Comparison of ENCODE assay signal across 8 cellular contexts in the genomic region with DNA sequence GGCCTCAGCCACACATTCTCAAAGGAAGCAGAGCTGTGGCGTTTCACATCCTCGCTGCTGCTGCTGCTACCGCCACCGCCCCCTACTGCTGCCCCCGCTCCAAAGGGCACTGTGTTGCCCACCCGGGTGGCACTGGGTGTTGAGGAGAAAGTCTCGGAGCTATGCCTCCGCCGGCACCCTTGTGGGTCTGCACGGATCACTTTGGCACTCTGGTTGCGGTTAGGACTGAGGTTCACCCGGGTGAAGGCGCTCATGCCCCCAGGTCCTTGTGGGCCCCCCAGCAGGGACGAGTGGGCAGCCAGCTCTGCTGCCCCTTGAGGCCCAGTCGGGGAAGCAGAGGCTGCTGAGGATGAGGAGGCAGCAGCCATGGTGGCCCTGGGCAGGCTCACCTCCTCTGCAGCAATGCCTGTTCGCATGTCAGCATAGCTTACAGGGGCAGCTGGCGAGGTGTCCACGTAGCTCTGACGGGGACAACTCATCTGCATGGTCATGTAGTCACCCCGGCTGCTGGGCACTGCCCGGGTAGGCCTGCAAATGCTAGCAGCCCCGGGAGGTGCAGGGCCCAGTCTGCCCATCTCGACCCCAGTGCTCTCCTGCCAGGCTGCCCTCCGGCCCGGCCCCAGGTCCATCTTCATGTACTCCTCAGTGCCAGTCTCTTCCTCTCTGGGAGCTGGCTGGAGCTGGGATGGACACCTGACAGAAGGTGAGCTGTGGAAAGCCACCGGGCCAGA. TPM values are rescaled to one million over a fixed set of nuclear protein-coding genes. Genes with fewer than 3 reads are reported as not detected.
DNase-seq lines count a peak whose midpoint lies in the region; ATAC-seq, FAIRE-seq and TF ChIP-seq lines count a peak whose summit lies in the region.

No MANE protein-coding gene starts in this region.

- no peaks in the 10 kb centered on the region for H3K27me3 ChIP-seq in liver (ENCODE audit: control insufficient read depth in 4 of 4, insufficient read depth in 4 of 4, low read length in 3 of 4)
- H3K27me3 ChIP-seq in tibial artery: no peaks in the 10 kb centered on the region

- DNase-seq in HTR-8/SVneo (ENCODE audit: insufficient read length, low spot score) (no peak), cardiac fibroblast (ENCODE audit: low read depth in 2 of 2) (peak in 1 of 2 donors; percentile 47), tibial artery (peak; percentile 23 to 68), GF-D8 (lab: John Stamatoyannopoulos, UW) (no peak)

- H3K27ac ChIP-seq in liver (ENCODE audit: low read depth in 1 of 2, low read length in 2 of 2) (peak overlapping the region; percentile 95 to 99), tibial artery (peak overlapping the region; percentile 88 to 96)

- peak; percentile 30 for TF ChIP-seq CTCF in cardiac fibroblast (IDR thresholded peaks at IDR 0.05; ENCODE audit: low read depth, low read length)
- no peak for TF ChIP-seq CTCF in liver (IDR thresholded peaks at IDR 0.05; ENCODE audit: low read depth, low read length, missing input control)
- peak in 1 of 2 experiments; percentile 4 for TF ChIP-seq CTCF in tibial artery (IDR thresholded peaks at IDR 0.05)

- peak; percentile 77 for FAIRE-seq in HTR-8/SVneo (lab: Jason Lieb, UNC)

- peak overlapping the region; percentile 78 to 80 for H3K4me3 ChIP-seq in cardiac fibroblast (replicated peaks in 1 of 2; ENCODE audit: low read depth in 2 of 2, low read length in 2 of 2)
- peak overlapping the region; percentile 44 to 91 (median 79) for H3K4me3 ChIP-seq in liver (ENCODE audit: low read depth in 1 of 3, low read length in 3 of 3)
- H3K4me3 ChIP-seq in tibial artery: peak overlapping the region; percentile 44 to 45

- H3K36me3 ChIP-seq in liver (ENCODE audit: control insufficient read depth in 4 of 4, insufficient read depth in 3 of 4, low read depth in 1 of 4, low read length in 3 of 4): no peaks in the 10 kb centered on the region
- H3K36me3 ChIP-seq in tibial artery: peaks cover 0 to 28% (median 19%) of the 10 kb centered on the region in 3 donors

- H3K4me1 ChIP-seq in liver (ENCODE audit: control insufficient read depth in 4 of 4, insufficient read depth in 4 of 4, low read length in 3 of 4) (peaks cover 4 to 61% (median 38%) of the 10 kb centered on the region in 4 donors), tibial artery (peaks cover 0 to 72% (median 52%) of the 10 kb centered on the region in 4 donors)

- WGBS in liver: 35% methylated on average over 26 of the region's 26 CpGs

- no peak for TF ChIP-seq RAD21 in liver (IDR thresholded peaks at IDR 0.05)

- intact Hi-C loops in tibial artery (cut with DNase I; ENCODE audit: low total_unique reads): loop anchor here (10.0 kb wide), 1 partner anchor 321 kb away; no protein-coding TSS in a partner anchor

- ATAC-seq in HG02981 (IDR thresholded peaks at IDR 0.05; ENCODE audit: unreplicated experiment): no peak
- no peak for ATAC-seq in GM19395 (IDR thresholded peaks at IDR 0.05; ENCODE audit: unreplicated experiment)
- no peak for ATAC-seq in HG03039 (IDR thresholded peaks at IDR 0.05; ENCODE audit: unreplicated experiment)

- H3K9me3 ChIP-seq in liver (ENCODE audit: control insufficient read depth in 4 of 4, low read length in 3 of 4) (no peaks in the 10 kb centered on the region), tibial artery (no peaks in the 10 kb centered on the region)

- H3K9ac ChIP-seq in liver (ENCODE audit: low read depth in 1 of 2, low read length in 2 of 2): peak overlapping the region in 1 of 2 donors; percentile 30

TF ChIP-seq in liver, 16 proteins besides CTCF, POLR2A, EP300 and RAD21:
- TF ChIP-seq HNF4A (conservative IDR thresholded peaks at IDR 0.05): no peak
- TF ChIP-seq GABPA (IDR thresholded peaks at IDR 0.05 in 1 of 2, conservative IDR thresholded peaks at IDR 0.05 in 1 of 2): no peak
- peak; percentile 8 for TF ChIP-seq YY1 (IDR thresholded peaks at IDR 0.05)
- TF ChIP-seq FOXA2 (IDR thresholded peaks at IDR 0.05): no peak
TF ChIP-seq in liver: peak in this region for 1.

RNA-seq across cellular contexts. Expression of a gene that starts 4.2 kb away (rescaled TPM):
- 10 to 100 TPM in 1 of 2 donors, 1 to 10 TPM in 1; 8.3 to 11.6 TPM for total RNA-seq in liver
- 1 to 10 TPM; 7.4 to 8.9 TPM for polyA plus RNA-seq in liver

RNA-seq across cellular contexts. Expression of a gene that starts 40.4 kb away (rescaled TPM):
- 10 to 100 TPM; 22.6 to 45.8 TPM for total RNA-seq in liver
- polyA plus RNA-seq in liver: 1 to 10 TPM; 8.5 to 9.6 TPM

Comparison
In these comparisons a context has a peak if more than half of its experiments do, and no peak if none do; other contexts are left out.
1. DNase-seq: peak in tibial artery (2 of 2); none in HTR-8/SVneo (single experiment) and GF-D8 (single experiment).
2. Peak in every context shown above with its lines, with median percentiles within 50 percentile points of each other: H3K4me3 ChIP-seq.